16 cellular contexts compared by ENCODE assay signal in the genomic region with DNA sequence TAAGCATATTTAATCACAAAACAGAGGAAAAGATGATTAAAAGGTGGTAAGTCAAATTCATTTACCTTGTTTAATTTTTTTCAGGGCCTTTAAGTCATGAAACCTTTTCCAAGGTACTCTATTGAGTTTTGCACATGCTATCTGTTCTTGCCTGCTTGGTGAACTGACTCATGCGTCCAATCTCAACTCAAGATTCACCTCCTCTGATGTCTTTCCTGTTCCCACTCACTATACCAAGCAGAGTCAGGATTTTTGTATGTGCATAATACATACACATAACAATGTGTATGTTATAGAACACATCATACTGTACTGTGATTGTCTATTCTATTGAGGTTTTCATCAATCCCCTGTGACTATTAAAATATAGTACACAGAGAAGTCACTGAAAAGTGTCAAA. TPM values are rescaled to one million over a fixed set of nuclear protein-coding genes. Genes with fewer than 3 reads are reported as not detected.
DNase-seq lines count a peak whose midpoint lies in the region; ATAC-seq, FAIRE-seq and TF ChIP-seq lines count a peak whose summit lies in the region.
"Had no signal": no experiment of that assay in that cellular context is flagged by ENCODE, and none has a peak within 500 bp of the region (broad histone marks: within the 10 kb centered on the region; RNA-seq: fewer than 3 reads in every experiment).

No MANE protein-coding gene starts in this region.

- peak overlapping the region; percentile 67 to 87 (median 81) for H3K27ac Mint-ChIP-seq in nephron

- H3K27ac ChIP-seq in SK-N-MC (peak overlapping the region; percentile 4; the same call in 1 of the 2 replicates), endothelial cell of umbilical vein (ENCODE audit: insufficient read depth, low read depth, low read length) (no peak overlapping the region), psoas muscle (no peak overlapping the region)
- H3K27ac ChIP-seq: BLaER1 had no signal

- H3K27me3 Mint-ChIP-seq in nephron (ENCODE audit: low read depth): no peaks in the 10 kb centered on the region

- TF ChIP-seq POLR2A in GM12891 (IDR thresholded peaks at IDR 0.05; ENCODE audit: low read depth, low read length) (no peak), endothelial cell of umbilical vein (IDR thresholded peaks at IDR 0.05; ENCODE audit: low read depth, low read length) (no peak)

- H3K4me3 ChIP-seq in SK-N-MC (no peak overlapping the region), endothelial cell of umbilical vein (replicated peaks in 1 of 3; ENCODE audit: insufficient read depth in 1 of 3, low read depth in 1 of 3, low read length in 3 of 3) (no peak overlapping the region), psoas muscle (no peak overlapping the region)
- H3K4me3 ChIP-seq: BLaER1, GM12878, MG63 had no signal

- CTCF ChIA-PET in endothelial cell of umbilical vein (lab: Charles Lee): no interaction called here

- H3K36me3 ChIP-seq in SK-N-MC (ENCODE audit: insufficient read depth, low read length) (peaks cover 16% of the 10 kb centered on the region), endothelial cell of umbilical vein (ENCODE audit: control insufficient read depth in 2 of 2, extremely low read depth in 1 of 2, insufficient read depth in 2 of 2, low read length in 2 of 2) (no peaks in the 10 kb centered on the region), psoas muscle (ENCODE audit: insufficient read depth in 1 of 2, low read depth in 1 of 2) (peaks cover 0 to 2% of the 10 kb centered on the region in 2 donors)

- DNase-seq in GM12891 (ENCODE audit: insufficient read length, low spot score) (no peak), SK-N-MC (ENCODE audit: low read depth, low spot score) (no peak), endothelial cell of umbilical vein (ENCODE audit: low read depth, low spot score) (no peak), cerebellar nuclear complex (lab: John Stamatoyannopoulos, UW) (no peak), COLO668 (lab: John Stamatoyannopoulos, UW; ENCODE audit: unreplicated experiment) (no peak), psoas muscle (no peak), LoVo (ENCODE audit: low spot score) (no peak)
- DNase-seq: KG1, MG63, NCI-H1105, NCI-H1694 treated with DMSO at 0.1 percent for 48 hours, NCI-H446, NCI-H748 treated with DMSO at 0.1 percent for 48 hours had no signal

- H3K4me1 Mint-ChIP-seq in nephron: peaks cover 54% of the 10 kb centered on the region

- H4K20me1 ChIP-seq in endothelial cell of umbilical vein (replicated peaks; ENCODE audit: control insufficient read depth, extremely low read depth, insufficient read depth, low read length): peaks cover 11% of the 10 kb centered on the region

- BruUV-seq in endothelial cell of umbilical vein (replicated peaks; lab: Mats Ljungman, UMichigan): no TSS peak

- H3K9me3 ChIP-seq in SK-N-MC (ENCODE audit: low read depth, low read length) (no peaks in the 10 kb centered on the region), endothelial cell of umbilical vein (replicated peaks; ENCODE audit: control insufficient read depth, insufficient read depth, low read length) (no peaks in the 10 kb centered on the region), psoas muscle (no peaks in the 10 kb centered on the region)
- H3K9me3 ChIP-seq: BLaER1, MG63 had no signal

- no peaks in the 10 kb centered on the region for H3K9me1 ChIP-seq in endothelial cell of umbilical vein (replicated peaks; ENCODE audit: control insufficient read depth, extremely low read depth, insufficient read depth, low read length)

- H3K9me3 Mint-ChIP-seq in nephron: no peaks in the 10 kb centered on the region

- H3K4me2 ChIP-seq in endothelial cell of umbilical vein (ENCODE audit: insufficient read depth, low read length): no peak overlapping the region
- H3K4me2 ChIP-seq: BLaER1 had no signal

- TF ChIP-seq CTCF in endothelial cell of umbilical vein (IDR thresholded peaks at IDR 0.05; ENCODE audit: extremely low read depth in 1 of 2, insufficient read depth in 1 of 2, low read depth in 1 of 2, low read length in 2 of 2): no peak
- TF ChIP-seq CTCF in nephron (IDR thresholded peaks at IDR 0.05; ENCODE audit: unreplicated experiment in 3 of 3): no peak
- no peak for TF ChIP-seq CTCF in psoas muscle (IDR thresholded peaks at IDR 0.05)

- 85 to 91% (median 91%) methylated on average over 1 of the region's 1 CpG for WGBS in psoas muscle, 3 donors

- no peak overlapping the region for H2AFZ ChIP-seq in endothelial cell of umbilical vein (ENCODE audit: low read depth, low read length)

- FAIRE-seq in GM12891 (lab: Jason Lieb, UNC): peak; percentile 41
- peak; percentile 18 for FAIRE-seq in endothelial cell of umbilical vein (lab: Jason Lieb, UNC)

- intact Hi-C loops in endothelial cell of umbilical vein (cut with micrococcal nuclease): no loop called here
- intact Hi-C loops in psoas muscle (cut with DNase I): no loop called here

- no peak overlapping the region for H3K9ac ChIP-seq in SK-N-MC (ENCODE audit: insufficient read length)
- H3K9ac ChIP-seq in endothelial cell of umbilical vein (replicated peaks; ENCODE audit: extremely low read depth, insufficient read depth, low read length): no peak overlapping the region
- H3K9ac ChIP-seq: BLaER1 had no signal

- H3K4me1 ChIP-seq in endothelial cell of umbilical vein (ENCODE audit: control insufficient read depth, extremely low read depth, insufficient read depth, low read length): no peaks in the 10 kb centered on the region
- peaks cover 21% of the 10 kb centered on the region for H3K4me1 ChIP-seq in psoas muscle
- H3K4me1 ChIP-seq: BLaER1 had no signal

- dilution Hi-C loops in endothelial cell of umbilical vein (cut with MboI; ENCODE audit: extremely low pct_ligation_motif_present, low sequenced_read_pairs): no loop called here

- POLR2A ChIA-PET in endothelial cell of umbilical vein (lab: Charles Lee): no interaction called here

- ATAC-seq in psoas muscle: no peak
- ATAC-seq: GM12878 had no signal

- no peak overlapping the region for H3K4me3 Mint-ChIP-seq in nephron

- peaks cover 85% of the 10 kb centered on the region for H3K79me2 ChIP-seq in endothelial cell of umbilical vein (ENCODE audit: control insufficient read depth, insufficient read depth, low read length)

- H3K27me3 ChIP-seq in endothelial cell of umbilical vein (ENCODE audit: control insufficient read depth in 2 of 2, insufficient read depth in 2 of 2, low read length in 2 of 2) (no peaks in the 10 kb centered on the region), psoas muscle (ENCODE audit: insufficient read depth in 3 of 3, low read length in 2 of 3) (no peaks in the 10 kb centered on the region)
- H3K27me3 ChIP-seq: BLaER1, MG63 had no signal

- peaks cover 33% of the 10 kb centered on the region for H3K36me3 Mint-ChIP-seq in nephron (ENCODE audit: low read depth)

TF ChIP-seq in GM12891, 5 proteins besides CTCF, POLR2A, EP300 and RAD21:
- TF ChIP-seq TAF1 (IDR thresholded peaks at IDR 0.05; ENCODE audit: low read depth, low read length): no peak
- TF ChIP-seq POLR2AphosphoS5 (IDR thresholded peaks at IDR 0.05; ENCODE audit: low read depth, low read length): no peak
- no peak for TF ChIP-seq SPI1 (IDR thresholded peaks at IDR 0.05; ENCODE audit: low read depth, low read length)
- no peak for TF ChIP-seq POU2F2 (IDR thresholded peaks at IDR 0.05; ENCODE audit: low read depth, low read length)
- TF ChIP-seq PAX5 (IDR thresholded peaks at IDR 0.05; ENCODE audit: insufficient read depth, low read length, severe bottlenecking): no peak

TF ChIP-seq in endothelial cell of umbilical vein, 7 proteins besides CTCF, POLR2A, EP300 and RAD21:
- no peak for TF ChIP-seq POLR2AphosphoS5 (IDR thresholded peaks at IDR 0.05; ENCODE audit: insufficient read depth, low read depth, low read length)
- no peak for TF ChIP-seq JUN (IDR thresholded peaks at IDR 0.05; ENCODE audit: borderline replicate concordance, insufficient read depth, insufficient read length, low read depth)
- TF ChIP-seq MYC (IDR thresholded peaks at IDR 0.05; ENCODE audit: low read depth, low read length): no peak
- TF ChIP-seq FOS (IDR thresholded peaks at IDR 0.05; ENCODE audit: borderline replicate concordance, insufficient read depth, low read length): no peak
- no peak for TF ChIP-seq GATA2 (IDR thresholded peaks at IDR 0.05; ENCODE audit: insufficient read depth, insufficient read length, low read depth, low read length)
- TF ChIP-seq, protein P1, sequence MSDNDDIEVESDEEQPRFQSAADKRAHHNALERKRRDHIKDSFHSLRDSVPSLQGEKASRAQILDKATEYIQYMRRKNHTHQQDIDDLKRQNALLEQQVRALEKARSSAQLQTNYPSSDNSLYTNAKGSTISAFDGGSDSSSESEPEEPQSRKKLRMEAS (IDR thresholded peaks at IDR 0.05; ENCODE audit: insufficient read depth, insufficient read length): no peak
- TF ChIP-seq EZH2 (IDR thresholded peaks at IDR 0.05; ENCODE audit: borderline replicate concordance, low read depth, low read length, severe bottlenecking): no peak

RNA-seq across cellular contexts. Expression of a gene that starts 7.8 kb away (rescaled TPM):
- polyA plus RNA-seq in GM12891 (2012; ENCODE audit: low read depth, missing spikeins): 32.2 TPM
- 64.4 and 69.4 TPM in 2 replicates for total RNA-seq in endothelial cell of umbilical vein
- 13.6 and 20.2 TPM in 2 replicates for polyA plus RNA-seq in endothelial cell of umbilical vein
- polyA plus RNA-seq in endothelial cell of umbilical vein (2011; cell fraction: cytosol; rRNA removed): 21.5 and 23.4 TPM in 2 replicates
- polyA plus RNA-seq in endothelial cell of umbilical vein (2011; cell fraction: nucleus; rRNA removed): 8.9 and 16.7 TPM in 2 replicates
- polyA plus RNA-seq in endothelial cell of umbilical vein (2012): 47.1 and 81.3 TPM in 2 replicates
- polyA minus RNA-seq in endothelial cell of umbilical vein: 20.7 and 22.0 TPM in 2 replicates
- polyA minus RNA-seq in endothelial cell of umbilical vein (2011; cell fraction: cytosol; rRNA and poly(A)+ RNA removed): 12.9 TPM
- 16.5 and 23.9 TPM in 2 replicates for polyA minus RNA-seq in endothelial cell of umbilical vein (2011; cell fraction: nucleus; rRNA and poly(A)+ RNA removed)
- total RNA-seq in psoas muscle: 10 to 100 TPM; 24.8 to 34.9 (median 31.0) TPM
- 10 to 100 TPM; 17.7 to 60.8 (median 40.5) TPM for polyA plus RNA-seq in psoas muscle

RNA-seq across cellular contexts. Expression of a gene that starts 7.9 kb away (rescaled TPM):
- 15.7 TPM for polyA plus RNA-seq in GM12891 (2012; ENCODE audit: low read depth, missing spikeins)
- total RNA-seq in endothelial cell of umbilical vein: 7.6 and 7.7 TPM in 2 replicates
- 0.94 and 1.3 TPM in 2 replicates for polyA plus RNA-seq in endothelial cell of umbilical vein
- polyA plus RNA-seq in endothelial cell of umbilical vein (2011; cell fraction: cytosol; rRNA removed): 2.5 TPM in 2 replicates
- polyA plus RNA-seq in endothelial cell of umbilical vein (2011; cell fraction: nucleus; rRNA removed): 1.8 and 2.6 TPM in 2 replicates
- 5.6 and 10.5 TPM in 2 replicates for polyA plus RNA-seq in endothelial cell of umbilical vein (2012)
- polyA minus RNA-seq in endothelial cell of umbilical vein: 1.0 and 1.6 TPM in 2 replicates
- not detected for polyA minus RNA-seq in endothelial cell of umbilical vein (2011; cell fraction: cytosol; rRNA and poly(A)+ RNA removed)
- 7.3 and 8.5 TPM in 2 replicates for polyA minus RNA-seq in endothelial cell of umbilical vein (2011; cell fraction: nucleus; rRNA and poly(A)+ RNA removed)
- 1 to 10 TPM; 1.6 to 5.7 (median 2.9) TPM for total RNA-seq in psoas muscle
- polyA plus RNA-seq in psoas muscle: 1 to 10 TPM; 2.4 to 7.9 (median 6.8) TPM
